ENCODE assay signal across 1 cellular context in genomic region chrX:19756577-19757131, GRCh38.
A peak's percentile ranks its signal among the peaks of the same experiment; 100 is the strongest.
TF ChIP-seq lines count a peak whose summit lies in the region.

No MANE protein-coding gene starts in this region.

TF ChIP-seq in K562, 482 proteins besides CTCF, POLR2A, EP300 and RAD21:
- no peak for TF ChIP-seq PBX2 (CRISPR knock-in tag; IDR thresholded peaks at IDR 0.05; ENCODE audit: low read depth)
- peak; percentile 62; the same call in 1 of the 2 replicates for TF ChIP-seq PBX2 (tag; conservative IDR thresholded peaks at IDR 0.05; ENCODE audit: low read depth)
- TF ChIP-seq MEIS2 (IDR thresholded peaks at IDR 0.05; ENCODE audit: partially characterized antibody) = peak; percentile 56
- TF ChIP-seq PRPF4 (IDR thresholded peaks at IDR 0.05; ENCODE audit: insufficient read depth, low read depth, low read length, poor library complexity, severe bottlenecking) = no peak
- TF ChIP-seq MLX (CRISPR knock-in tag; conservative IDR thresholded peaks at IDR 0.05) = no peak
